8 cellular contexts compared by ENCODE assay signal in the genomic region with DNA sequence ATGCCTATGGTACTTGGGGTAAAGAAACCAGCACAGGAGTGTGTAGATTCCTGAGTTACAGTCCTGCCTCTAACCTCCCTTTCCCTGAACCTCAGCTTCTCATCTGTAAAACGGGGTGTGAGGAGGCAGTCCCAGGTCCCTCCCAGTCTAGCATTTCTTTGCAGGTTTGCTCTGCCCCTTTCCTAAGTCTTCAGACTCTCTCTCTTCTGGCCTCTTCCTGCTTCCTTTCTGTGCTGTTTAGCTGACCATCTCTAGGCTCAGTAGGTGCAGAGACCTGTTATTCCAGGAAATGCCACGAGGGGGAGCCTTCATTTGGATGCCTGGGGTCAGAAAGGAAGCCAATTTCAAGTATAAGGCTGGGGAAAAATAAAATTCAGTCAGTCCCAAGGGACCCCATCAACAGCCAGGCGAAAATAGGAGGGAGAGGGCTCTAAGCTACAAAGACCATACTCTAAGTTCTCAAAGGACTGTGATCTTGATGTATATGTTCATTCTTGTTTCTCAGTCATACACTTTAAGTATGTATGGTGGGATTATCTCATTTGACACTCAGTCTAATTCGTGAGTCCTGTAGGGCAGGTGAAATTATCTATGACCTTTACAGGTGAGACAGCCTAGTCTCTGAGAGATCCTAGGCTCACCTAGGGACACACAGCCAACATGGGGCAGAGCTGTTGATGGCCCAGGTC.
A peak's percentile ranks its signal among the peaks of the same experiment; 100 is the strongest.
DNase-seq lines count a peak whose midpoint lies in the region; ATAC-seq and TF ChIP-seq lines count a peak whose summit lies in the region.

No MANE protein-coding gene starts in this region.

- no peaks in the 10 kb centered on the region for H3K36me3 ChIP-seq in endodermal cell (ENCODE audit: control insufficient read depth, insufficient read depth, low read length)

- CTCF ChIA-PET in Calu3 (lab: Charles Lee) = interaction anchor here (0.6 to 1.6 kb wide), 7 partner anchors 25 to 259 kb away, joined by 3 to 7 read pairs (median 5); no protein-coding TSS in a partner anchor

- peaks cover 6% of the 10 kb centered on the region for H3K9me3 ChIP-seq in endodermal cell (ENCODE audit: control insufficient read depth, low read length)

- H3K27me3 Mint-ChIP-seq in Calu3 (ENCODE audit: unreplicated experiment) (peaks cover 27% of the 10 kb centered on the region), endodermal cell (ENCODE audit: insufficient read depth) (peaks cover 57% of the 10 kb centered on the region)

- TF ChIP-seq CTCF in Calu3 (IDR thresholded peaks at IDR 0.05; ENCODE audit: unreplicated experiment) (peak; percentile 90), HL-60 (IDR thresholded peaks at IDR 0.05; ENCODE audit: insufficient read depth, low read length) (peak; percentile 72), endodermal cell (conservative IDR thresholded peaks at IDR 0.05) (peak; percentile 89)

- H3K27me3 ChIP-seq in HL-60 (ENCODE audit: insufficient read depth, poor library complexity, severe bottlenecking) (peaks cover 52% of the 10 kb centered on the region), endodermal cell (ENCODE audit: control insufficient read depth, insufficient read depth, low read length, poor library complexity, severe bottlenecking) (peaks cover 74% of the 10 kb centered on the region)

- no peaks in the 10 kb centered on the region for H3K4me1 ChIP-seq in endodermal cell (ENCODE audit: control insufficient read depth, insufficient read depth, low read length)

- no TSS peak for BruUV-seq in Calu3 (replicated peaks; lab: Mats Ljungman, UMichigan)

- DNase-seq in Calu3 (peak; percentile 95), HL-60 (ENCODE audit: low read depth in 1 of 2, low spot score in 1 of 2) (peak; percentile 55 to 77), NOMO-1 (lab: John Stamatoyannopoulos, UW; ENCODE audit: unreplicated experiment in 2 of 2) (peak; percentile 73 to 74), endodermal cell (peak; percentile 96), middle frontal gyrus (ENCODE audit: extremely low spot score, low spot score) (peak; percentile 81)
- DNase-seq in activated CD8-positive, alpha-beta memory T cell treated with anti-CD3 and anti-CD28 coated beads for 1 hour (ENCODE audit: extremely low read depth in 1 of 2, low read depth in 1 of 2) = peak; percentile 48 to 63
- DNase-seq in stimulated activated CD8-positive, alpha-beta memory T cell treated with anti-CD3 and anti-CD28 coated beads, Interleukin-4, amount 100 ng/mL, for 24 hours (ENCODE audit: low read depth) = peak; percentile 70

- H3K9me3 Mint-ChIP-seq in Calu3 (ENCODE audit: low read depth, unreplicated experiment) (no peaks in the 10 kb centered on the region), endodermal cell (peaks cover 2% of the 10 kb centered on the region)

- H3K27ac Mint-ChIP-seq in Calu3 (ENCODE audit: unreplicated experiment) = no peak overlapping the region
- H3K27ac Mint-ChIP-seq in endodermal cell = no peak overlapping the region

- ATAC-seq in GM19467 (IDR thresholded peaks at IDR 0.05; ENCODE audit: unreplicated experiment) = no peak

- H3K4me1 Mint-ChIP-seq in Calu3 (ENCODE audit: low read depth, unreplicated experiment) (peaks cover 2% of the 10 kb centered on the region), endodermal cell (peaks cover 12% of the 10 kb centered on the region)

- H3K27ac ChIP-seq in HL-60 (replicated peaks) = no peak overlapping the region
- no peak overlapping the region for H3K27ac ChIP-seq in endodermal cell (ENCODE audit: low read depth, low read length)

- H3K4me3 Mint-ChIP-seq in Calu3 (ENCODE audit: low read depth, unreplicated experiment) (no peak overlapping the region), endodermal cell (no peak overlapping the region)

- H3K4me3 ChIP-seq in HL-60 (replicated peaks; ENCODE audit: insufficient read depth, low read length) (no peak overlapping the region), endodermal cell (ENCODE audit: low read length) (no peak overlapping the region)

- WGBS in endodermal cell (ENCODE audit: insufficient coverage in 1 of 2, insufficient read length in 1 of 2), 2 experiments = 0 to 21% methylated on average over 2 to 4 of the region's 4 CpGs

- intact Hi-C loops in Calu3 (cut with micrococcal nuclease; ENCODE audit: unreplicated experiment) = loop anchor here (1.0 kb wide), 2 partner anchors 32 to 168 kb away; no protein-coding TSS in a partner anchor

- H3K36me3 Mint-ChIP-seq in Calu3 (ENCODE audit: insufficient read depth, unreplicated experiment) = peaks cover 9% of the 10 kb centered on the region
- no peaks in the 10 kb centered on the region for H3K36me3 Mint-ChIP-seq in endodermal cell (ENCODE audit: low read depth)

- H3K9ac ChIP-seq in endodermal cell (ENCODE audit: extremely low read depth, low read length, poor library complexity, severe bottlenecking) = no peak overlapping the region
